Comparison of ENCODE assay signal across 33 cellular contexts in the genomic region with DNA sequence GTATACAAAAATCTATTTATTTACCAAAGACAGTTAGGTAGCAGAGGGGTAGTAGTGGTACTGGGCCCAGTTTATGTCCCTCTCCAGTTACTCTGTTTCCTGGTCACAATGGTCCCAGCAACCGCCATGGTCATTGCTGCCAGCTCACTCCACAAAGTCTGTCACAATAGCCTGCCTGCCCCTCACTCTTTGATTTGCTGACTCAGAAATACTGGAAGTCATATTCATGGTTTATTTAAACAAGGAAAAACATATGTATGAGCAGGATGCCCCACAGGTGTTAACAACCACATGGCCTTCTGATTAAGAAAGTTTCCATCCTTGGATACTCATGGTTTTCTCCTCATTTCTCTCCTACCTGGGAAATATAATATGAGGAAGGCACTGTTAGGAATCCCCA. TPM values are rescaled to one million over a fixed set of nuclear protein-coding genes. Genes with fewer than 3 reads are reported as not detected.
"Had no signal": no experiment of that assay in that cellular context is flagged by ENCODE, and none has a peak within 500 bp of the region (broad histone marks: within the 10 kb centered on the region; RNA-seq: fewer than 3 reads in every experiment).

No MANE protein-coding gene starts in this region.

- H3K27me3 ChIP-seq: adrenal gland, body of pancreas, esophagus muscularis mucosa, foreskin keratinocyte, gastrocnemius medialis, heart left ventricle had no signal

- H3K4me1 ChIP-seq: adrenal gland, body of pancreas, esophagus muscularis mucosa, foreskin keratinocyte, gastrocnemius medialis had no signal

- H3K36me3 ChIP-seq: adrenal gland, esophagus muscularis mucosa, gastrocnemius medialis, heart left ventricle, WERI-Rb-1 had no signal

- H3K27ac ChIP-seq: adrenal gland, body of pancreas, esophagus muscularis mucosa, foreskin keratinocyte, gastrocnemius medialis, heart left ventricle, WERI-Rb-1 had no signal

- ATAC-seq: activated CD4-positive, CD25-positive, alpha-beta regulatory T cell treated with anti-CD3 and anti-CD28 coated beads, Interleukin-2, amount 50 U/mL, for 24 hours; activated CD8-positive, alpha-beta T cell treated with anti-CD3 and anti-CD28 coated beads for 36 hours; activated naive CD8-positive, alpha-beta T cell treated with anti-CD3 and anti-CD28 coated beads, Interleukin-2, amount 50 U/mL, for 24 hours; activated T-cell treated with anti-CD3 and anti-CD28 coated beads, Interleukin-2, amount 50 U/mL, for 4 hours; activated T-helper 17 cell treated with anti-CD3 and anti-CD28 coated beads, Interleukin-2, amount 50 U/mL, for 72 hours; body of pancreas; effector memory CD8-positive, alpha-beta T cell; foreskin keratinocyte; gastrocnemius medialis; heart left ventricle; T-helper 17 cell had no signal

- H3K4me3 ChIP-seq: adrenal gland, body of pancreas, esophagus muscularis mucosa, gastrocnemius medialis, heart left ventricle had no signal

- DNase-seq: activated B cell treated with CpG ODN at 0.5 μM for 24 hours; activated CD4-positive, alpha-beta T cell treated with anti-CD3 and anti-CD28 coated beads for 48 hours; activated CD4-positive, alpha-beta T cell treated with anti-CD3 and anti-CD28 coated beads, Interleukin-2, amount 50 U/mL, for 1 hour; activated CD4-positive, alpha-beta T cell treated with anti-CD3 and anti-CD28 coated beads, Interleukin-2, amount 50 U/mL, for 48 hours; activated CD8-positive, alpha-beta memory T cell treated with anti-CD3 and anti-CD28 coated beads for 24 hours; activated CD8-positive, alpha-beta T cell treated with anti-CD3 and anti-CD28 coated beads for 36 hours; activated effector memory CD4-positive, alpha-beta T cell treated with anti-CD3 and anti-CD28 coated beads, Interleukin-2, amount 50 U/mL, for 16 hours; activated naive CD4-positive, alpha-beta T cell treated with anti-CD3 and anti-CD28 coated beads for 36 hours; activated naive CD8-positive, alpha-beta T cell treated with anti-CD3 and anti-CD28 coated beads for 36 hours; activated naive CD8-positive, alpha-beta T cell treated with anti-CD3 and anti-CD28 coated beads, Interleukin-2, amount 50 U/mL, for 24 hours; activated T-cell treated with anti-CD3 and anti-CD28 coated beads, Interleukin-2, amount 50 U/mL, for 4 hours; adrenal gland; amygdala; aorta; body of pancreas; caudate nucleus; cortex of kidney; dermis blood vessel endothelial cell; effector CD4-positive, alpha-beta T cell; effector memory CD8-positive, alpha-beta T cell; erythroblast; foreskin keratinocyte; gastrocnemius medialis; glutamatergic neuron; heart left ventricle; T-helper 17 cell; T1000; WERI-Rb-1 had no signal

- FAIRE-seq: colon had no signal

- H3K9me3 ChIP-seq: adrenal gland, body of pancreas, esophagus muscularis mucosa, gastrocnemius medialis, heart left ventricle had no signal

RNA-seq across cellular contexts. Expression of a gene that starts 49.2 kb away (rescaled TPM):
- total RNA-seq: activated B cell treated with CpG ODN at 0.5 μM for 24 hours; activated naive CD4-positive, alpha-beta T cell treated with anti-CD3 and anti-CD28 coated beads for 36 hours; activated naive CD8-positive, alpha-beta T cell treated with anti-CD3 and anti-CD28 coated beads for 36 hours; body of pancreas; chondrocyte; dermis blood vessel endothelial cell; foreskin keratinocyte; gastrocnemius medialis; heart left ventricle had no signal
- polyA plus RNA-seq: foreskin keratinocyte, heart left ventricle had no signal
